1 cellular context compared by ENCODE assay signal in the genomic region with DNA sequence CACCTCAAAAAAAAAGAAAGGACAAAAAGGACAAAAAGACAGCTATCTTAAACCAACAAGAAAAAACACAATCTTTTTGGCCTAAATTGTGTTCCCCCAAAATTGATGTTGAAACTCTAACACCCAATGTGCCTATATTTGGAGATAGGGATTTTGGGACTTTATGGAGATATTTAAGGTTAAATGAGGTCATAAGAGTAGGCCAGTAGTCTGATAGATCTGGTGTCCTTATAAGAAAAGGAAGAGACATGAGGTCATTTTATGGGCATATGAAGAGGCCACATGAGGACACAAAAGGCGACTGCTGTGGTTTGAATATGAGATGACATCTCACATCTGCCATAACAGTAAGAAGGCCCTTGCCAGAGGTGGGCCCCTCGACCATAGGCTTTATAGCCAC.
TF ChIP-seq lines count a peak whose summit lies in the region.

No MANE protein-coding gene starts in this region.

TF ChIP-seq in K562, 482 proteins besides CTCF, POLR2A, EP300 and RAD21 (continued from another document):
- TF ChIP-seq EWSR1 (IDR thresholded peaks at IDR 0.05; ENCODE audit: borderline replicate concordance, low read depth, partially characterized antibody) (no peak), ZNF143 (CRISPR knock-in tag; IDR thresholded peaks at IDR 0.05) (no peak), PPARD (CRISPR knock-in tag; IDR thresholded peaks at IDR 0.05) (no peak), ZNF165 (CRISPR knock-in tag; IDR thresholded peaks at IDR 0.05; ENCODE audit: borderline replicate concordance) (no peak), DPF2 (IDR thresholded peaks at IDR 0.05) (peak; percentile 60), ZNF408 (CRISPR knock-in tag; IDR thresholded peaks at IDR 0.05; ENCODE audit: low read depth) (no peak), ESRRA (IDR thresholded peaks at IDR 0.05; ENCODE audit: borderline replicate concordance, low read depth) (peak; percentile 89), ATF1 (CRISPR knock-in tag; IDR thresholded peaks at IDR 0.05) (no peak), ATF1 (tag; IDR thresholded peaks at IDR 0.05) (peak; percentile 25; the same call in 1 of the 2 replicates)
- TF ChIP-seq, protein P1, sequence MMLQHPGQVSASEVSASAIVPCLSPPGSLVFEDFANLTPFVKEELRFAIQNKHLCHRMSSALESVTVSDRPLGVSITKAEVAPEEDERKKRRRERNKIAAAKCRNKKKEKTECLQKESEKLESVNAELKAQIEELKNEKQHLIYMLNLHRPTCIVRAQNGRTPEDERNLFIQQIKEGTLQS (IDR thresholded peaks at IDR 0.05), result peak; percentile 65
- TF ChIP-seq, protein P1 (CRISPR knock-in tag; conservative IDR thresholded peaks at IDR 0.05), result no peak
- TF ChIP-seq, protein P2, sequence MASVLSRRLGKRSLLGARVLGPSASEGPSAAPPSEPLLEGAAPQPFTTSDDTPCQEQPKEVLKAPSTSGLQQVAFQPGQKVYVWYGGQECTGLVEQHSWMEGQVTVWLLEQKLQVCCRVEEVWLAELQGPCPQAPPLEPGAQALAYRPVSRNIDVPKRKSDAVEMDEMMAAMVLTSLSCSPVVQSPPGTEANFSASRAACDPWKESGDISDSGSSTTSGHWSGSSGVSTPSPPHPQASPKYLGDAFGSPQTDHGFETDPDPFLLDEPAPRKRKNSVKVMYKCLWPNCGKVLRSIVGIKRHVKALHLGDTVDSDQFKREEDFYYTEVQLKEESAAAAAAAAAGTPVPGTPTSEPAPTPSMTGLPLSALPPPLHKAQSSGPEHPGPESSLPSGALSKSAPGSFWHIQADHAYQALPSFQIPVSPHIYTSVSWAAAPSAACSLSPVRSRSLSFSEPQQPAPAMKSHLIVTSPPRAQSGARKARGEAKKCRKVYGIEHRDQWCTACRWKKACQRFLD (CRISPR knock-in tag; IDR thresholded peaks at IDR 0.05), result 0 out of 2 replicates have a peak, but pooled peaks have one; percentile 44
